In the genomic region with DNA sequence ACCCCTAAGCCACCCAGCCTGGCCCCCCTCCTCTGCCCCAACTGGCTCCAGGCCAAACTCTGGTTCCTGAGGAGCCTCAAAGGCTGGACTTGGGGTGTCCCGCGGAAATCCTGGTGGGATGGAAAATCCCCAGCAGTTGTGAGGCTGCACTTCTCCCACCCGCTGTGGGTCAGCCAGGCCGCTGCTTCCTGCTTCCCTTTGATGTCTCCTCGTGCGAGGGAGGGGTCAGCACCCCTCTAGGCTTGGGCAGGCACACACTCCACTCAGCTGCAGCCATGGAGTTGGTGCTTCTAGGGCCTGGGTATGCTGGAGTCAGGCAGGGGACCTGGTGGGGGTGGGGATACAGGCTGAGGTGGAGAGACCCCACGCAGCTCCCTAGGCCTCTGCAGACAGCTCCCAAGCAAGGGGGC, we compare ENCODE assay signal across 20 cellular contexts. TPM values are rescaled to one million over a fixed set of nuclear protein-coding genes. Genes with fewer than 3 reads are reported as not detected.
DNase-seq lines count a peak whose midpoint lies in the region; ATAC-seq and TF ChIP-seq lines count a peak whose summit lies in the region.
"Had no signal": no experiment of that assay in that cellular context is flagged by ENCODE, and none has a peak within 500 bp of the region (broad histone marks: within the 10 kb centered on the region; RNA-seq: fewer than 3 reads in every experiment).

No MANE protein-coding gene starts in this region.

- no peak overlapping the region for H2AFZ ChIP-seq in mesenchymal stem cell (ENCODE audit: low read depth, low read length)
- H2AFZ ChIP-seq: hepatocyte had no signal

- H3K27me3 Mint-ChIP-seq in activated CD4-positive, alpha-beta T cell treated with anti-CD3 and anti-CD28 coated beads for 36 hours = no peaks in the 10 kb centered on the region
- no peaks in the 10 kb centered on the region for H3K27me3 Mint-ChIP-seq in T-cell
- H3K27me3 Mint-ChIP-seq: activated CD4-positive, alpha-beta T cell treated with anti-CD3 and anti-CD28 coated beads, Interleukin-2, amount 10 ng/mL, durations not matched to agents 7 days and 5 days had no signal

- DNase-seq in activated CD4-positive, alpha-beta T cell treated with anti-CD3 and anti-CD28 coated beads for 36 hours = peak; percentile 2
- DNase-seq in activated CD4-positive, alpha-beta T cell treated with anti-CD3 and anti-CD28 coated beads, Interleukin-2, amount 50 U/mL, for 4 hours = no peak
- DNase-seq in dermis blood vessel endothelial cell (peak; percentile 13), mesenchymal stem cell (no peak), tibial artery (peak; percentile 10 to 62), T-cell (no peak), prostate gland (ENCODE audit: low spot score) (no peak)
- DNase-seq: activated CD4-positive, alpha-beta T cell treated with anti-CD3 and anti-CD28 coated beads, Interleukin-2, amount 10 ng/mL, durations not matched to agents 7 days and 5 days; activated naive CD4-positive, alpha-beta T cell treated with anti-CD3 and anti-CD28 coated beads, Interleukin-2, amount 50 U/mL, for 16 hours; mucosa of descending colon; NCI-H2171 treated with DMSO at 0.1 percent for 48 hours; NCI-H82; nucleus accumbens; stimulated activated CD4-positive, alpha-beta T cell treated with anti-CD3 and anti-CD28 coated beads, Interleukin-4, amount 100 ng/mL, for 1 hour had no signal

- H3K36me3 Mint-ChIP-seq in activated CD4-positive, alpha-beta T cell treated with anti-CD3 and anti-CD28 coated beads for 36 hours (ENCODE audit: low read depth) = no peaks in the 10 kb centered on the region
- peaks cover 6% of the 10 kb centered on the region for H3K36me3 Mint-ChIP-seq in T-cell

- H3K36me3 ChIP-seq in mesenchymal stem cell (ENCODE audit: control insufficient read depth in 1 of 2, insufficient read depth in 2 of 2, low read depth in 1 of 2, low read length in 2 of 2) (peaks cover 17 to 37% of the 10 kb centered on the region in 2 experiments), tibial artery (no peaks in the 10 kb centered on the region), prostate gland (no peaks in the 10 kb centered on the region)

- H3K4me3 Mint-ChIP-seq in activated CD4-positive, alpha-beta T cell treated with anti-CD3 and anti-CD28 coated beads for 36 hours = no peak overlapping the region
- H3K4me3 Mint-ChIP-seq in T-cell = no peak overlapping the region
- H3K4me3 Mint-ChIP-seq: activated CD4-positive, alpha-beta T cell treated with anti-CD3 and anti-CD28 coated beads, Interleukin-2, amount 10 ng/mL, durations not matched to agents 7 days and 5 days had no signal

- no peak overlapping the region for H3K27ac Mint-ChIP-seq in activated CD4-positive, alpha-beta T cell treated with anti-CD3 and anti-CD28 coated beads for 36 hours
- H3K27ac Mint-ChIP-seq in T-cell = no peak overlapping the region
- H3K27ac Mint-ChIP-seq: activated CD4-positive, alpha-beta T cell treated with anti-CD3 and anti-CD28 coated beads, Interleukin-2, amount 10 ng/mL, durations not matched to agents 7 days and 5 days had no signal

- H3K9me3 Mint-ChIP-seq in activated CD4-positive, alpha-beta T cell treated with anti-CD3 and anti-CD28 coated beads for 36 hours (ENCODE audit: low read depth) = no peaks in the 10 kb centered on the region
- no peaks in the 10 kb centered on the region for H3K9me3 Mint-ChIP-seq in T-cell
- H3K9me3 Mint-ChIP-seq: activated CD4-positive, alpha-beta T cell treated with anti-CD3 and anti-CD28 coated beads, Interleukin-2, amount 10 ng/mL, durations not matched to agents 7 days and 5 days had no signal

- no peak overlapping the region for H3K4ac ChIP-seq in mesenchymal stem cell (ENCODE audit: low read depth in 1 of 2, low read length in 2 of 2)

- POLR2A ChIA-PET in activated CD4-positive, alpha-beta T cell treated with anti-CD3 and anti-CD28 coated beads for 36 hours (lab: Charles Lee) = no interaction called here
- POLR2A ChIA-PET in T-cell (lab: Charles Lee) = no interaction called here

- H3K4me3 ChIP-seq in mesenchymal stem cell (ENCODE audit: insufficient read depth in 1 of 2, low read depth in 1 of 2, low read length in 2 of 2) (no peak overlapping the region), tibial artery (no peak overlapping the region), prostate gland (no peak overlapping the region)
- H3K4me3 ChIP-seq: coronary artery, GM12878, hepatocyte, mucosa of descending colon had no signal

- TF ChIP-seq CTCF in tibial artery (IDR thresholded peaks at IDR 0.05) = no peak
- TF ChIP-seq CTCF in prostate gland (IDR thresholded peaks at IDR 0.05) = no peak

- H3K9me3 ChIP-seq in mesenchymal stem cell (ENCODE audit: control insufficient read depth, low read length) (no peaks in the 10 kb centered on the region), tibial artery (no peaks in the 10 kb centered on the region), prostate gland (no peaks in the 10 kb centered on the region)
- H3K9me3 ChIP-seq: mucosa of descending colon had no signal

- no peak overlapping the region for H4K8ac ChIP-seq in mesenchymal stem cell (ENCODE audit: low read length)

- peaks cover 71% of the 10 kb centered on the region for H3K4me1 ChIP-seq in mesenchymal stem cell (ENCODE audit: control insufficient read depth, insufficient read depth, low read depth, low read length)
- H3K4me1 ChIP-seq in tibial artery = peaks cover 0 to 3% (median under 1%) of the 10 kb centered on the region in 4 donors
- no peaks in the 10 kb centered on the region for H3K4me1 ChIP-seq in prostate gland (replicated peaks)

- H3K23ac ChIP-seq in mesenchymal stem cell (ENCODE audit: low read length in 2 of 2) = no peak overlapping the region

- no peak overlapping the region for H2BK15ac ChIP-seq in mesenchymal stem cell (ENCODE audit: low read depth, poor library complexity, severe bottlenecking)

- peak overlapping the region in 1 of 2 experiments; percentile 52 for H3K18ac ChIP-seq in mesenchymal stem cell (ENCODE audit: low read depth in 1 of 2, low read length in 2 of 2)

- no peak overlapping the region for H2BK5ac ChIP-seq in mesenchymal stem cell (ENCODE audit: low read depth, low read length, poor library complexity, severe bottlenecking)

- H3K27ac ChIP-seq in mesenchymal stem cell (ENCODE audit: low read length, poor library complexity, severe bottlenecking) = no peak overlapping the region
- no peak overlapping the region for H3K27ac ChIP-seq in tibial artery
- no peak overlapping the region for H3K27ac ChIP-seq in prostate gland
- H3K27ac ChIP-seq: 22Rv1, coronary artery, hepatocyte had no signal

- no peak for TF ChIP-seq POLR2A in prostate gland (IDR thresholded peaks at IDR 0.05)

- H3K14ac ChIP-seq in mesenchymal stem cell (ENCODE audit: low read length in 2 of 2) = no peak overlapping the region

- intact Hi-C loops in activated CD4-positive, alpha-beta T cell treated with anti-CD3 and anti-CD28 coated beads for 36 hours (cut with DNase I, micrococcal nuclease) = no loop called here
- intact Hi-C loops in tibial artery (cut with DNase I; ENCODE audit: low total_unique reads) = no loop called here
- intact Hi-C loops in prostate gland (cut with DNase I) = no loop called here

- CTCF ChIA-PET in activated CD4-positive, alpha-beta T cell treated with anti-CD3 and anti-CD28 coated beads for 36 hours (lab: Charles Lee) = no interaction called here
- CTCF ChIA-PET in T-cell (lab: Charles Lee) = no interaction called here

- no peak overlapping the region for H4K91ac ChIP-seq in mesenchymal stem cell (ENCODE audit: low read length)

- no peak overlapping the region for H2BK120ac ChIP-seq in mesenchymal stem cell (ENCODE audit: low read depth, low read length)

- H3K79me1 ChIP-seq in mesenchymal stem cell (replicated peaks; ENCODE audit: low read length, poor library complexity, severe bottlenecking) = no peaks in the 10 kb centered on the region

- H2BK12ac ChIP-seq in mesenchymal stem cell (ENCODE audit: low read length in 2 of 2) = peak overlapping the region in 1 of 2 experiments; percentile 48

- WGBS in mesenchymal stem cell = 56% methylated on average over 7 of the region's 7 CpGs
- 67% methylated on average over 7 of the region's 7 CpGs for WGBS in prostate gland

- H3K27me3 ChIP-seq in mesenchymal stem cell (ENCODE audit: control insufficient read depth in 1 of 2, insufficient read depth in 1 of 2, low read length in 2 of 2) (no peaks in the 10 kb centered on the region), tibial artery (no peaks in the 10 kb centered on the region), prostate gland (replicated peaks; ENCODE audit: insufficient read depth) (no peaks in the 10 kb centered on the region)
- H3K27me3 ChIP-seq: hepatocyte had no signal

- H2AK5ac ChIP-seq in mesenchymal stem cell (ENCODE audit: low read length, severe bottlenecking) = peak overlapping the region; percentile 10

- H3K4me2 ChIP-seq in mesenchymal stem cell (ENCODE audit: low read length, poor library complexity, severe bottlenecking) = peak overlapping the region; percentile 17
- H3K4me2 ChIP-seq: hepatocyte had no signal

- H3K9ac ChIP-seq in mesenchymal stem cell (ENCODE audit: low read length) = no peak overlapping the region

- ATAC-seq in activated CD4-positive, alpha-beta T cell treated with anti-CD3 and anti-CD28 coated beads for 36 hours = no peak
- ATAC-seq in HG03432 (IDR thresholded peaks at IDR 0.05; ENCODE audit: unreplicated experiment) (no peak), T-cell (replicated peaks in 1 of 4) (no peak)
- ATAC-seq: GM12878, mucosa of descending colon, Panc1 had no signal

- no peaks in the 10 kb centered on the region for H3K4me1 Mint-ChIP-seq in activated CD4-positive, alpha-beta T cell treated with anti-CD3 and anti-CD28 coated beads for 36 hours
- H3K4me1 Mint-ChIP-seq in T-cell = peaks cover 0 to 6% (median 4%) of the 10 kb centered on the region in 3 donors
- H3K4me1 Mint-ChIP-seq: activated CD4-positive, alpha-beta T cell treated with anti-CD3 and anti-CD28 coated beads, Interleukin-2, amount 10 ng/mL, durations not matched to agents 7 days and 5 days had no signal

RNA-seq across cellular contexts. Expression of a gene that starts 12.0 kb away (rescaled TPM):
- total RNA-seq in activated CD4-positive, alpha-beta T cell treated with anti-CD3 and anti-CD28 coated beads for 36 hours = under 1 TPM; 0.16 TPM
- total RNA-seq in dermis blood vessel endothelial cell (0.70 and 1.5 TPM in 2 replicates), T-cell (under 1 TPM; 0.30 to 0.42 (median 0.35) TPM), prostate gland (1 to 10 TPM; 1.0 to 2.1 TPM)
- polyA plus RNA-seq in mesenchymal stem cell (2013, experiment 1 of 2) = 0.08 TPM
- 0.05 TPM for polyA plus RNA-seq in mesenchymal stem cell (2013, experiment 2 of 2)

Comparison
In these comparisons a context has a peak if more than half of its experiments do, and no peak if none do; other contexts are left out.
1. DNase-seq: peak in activated CD4-positive, alpha-beta T cell treated with anti-CD3 and anti-CD28 coated beads for 36 hours (single experiment), dermis blood vessel endothelial cell (single experiment) and tibial artery (2 of 2); none in activated CD4-positive, alpha-beta T cell treated with anti-CD3 and anti-CD28 coated beads, Interleukin-2, amount 50 U/mL, for 4 hours (0 of 2), mesenchymal stem cell (single experiment), T-cell (0 of 34) and prostate gland (single experiment).